ENCODE assay signal across 8 cellular contexts in the genomic region with DNA sequence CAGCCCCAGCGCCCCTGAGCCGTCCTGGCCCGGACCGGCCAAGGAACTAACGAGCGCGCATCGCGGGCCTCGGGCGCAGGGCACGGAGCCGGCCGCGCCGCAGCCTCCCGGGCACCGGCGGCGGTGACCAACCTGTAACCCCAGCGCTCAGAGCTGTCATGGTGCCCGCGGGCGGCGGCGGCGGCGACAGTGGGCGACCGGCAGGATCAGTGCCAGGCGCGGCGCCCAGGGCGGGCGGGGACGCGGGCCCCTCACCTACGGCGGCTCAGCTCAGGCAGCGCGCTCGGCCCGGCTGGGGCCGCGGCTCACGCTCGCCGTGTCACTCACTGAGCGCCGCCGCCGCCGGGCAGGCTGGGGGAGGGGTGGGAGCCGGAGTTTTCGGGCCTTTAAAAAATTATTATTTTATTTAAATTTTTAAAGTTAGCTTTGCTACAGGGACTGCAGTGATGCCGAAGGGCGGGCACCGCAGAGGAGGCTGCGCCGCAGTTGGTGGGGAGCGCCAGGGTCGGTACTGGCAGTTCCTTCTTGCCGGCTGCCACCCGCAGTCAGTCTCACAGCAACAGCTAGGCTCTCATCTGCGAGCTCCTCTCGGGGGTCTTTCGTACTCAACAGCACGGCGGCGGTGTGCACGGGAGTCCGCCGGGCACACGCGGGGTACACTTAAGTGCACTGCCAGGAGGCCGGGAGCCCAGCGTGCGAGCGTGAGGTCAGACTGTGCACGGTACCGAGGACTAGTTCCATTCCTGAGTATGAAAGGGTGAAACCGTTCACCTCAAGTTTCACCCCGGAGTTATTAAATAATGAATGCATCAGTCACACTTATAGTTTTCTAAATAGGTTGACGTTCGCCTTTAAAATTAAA. TPM values are rescaled to one million over a fixed set of nuclear protein-coding genes. Genes with fewer than 3 reads are reported as not detected.
DNase-seq lines count a peak whose midpoint lies in the region; ATAC-seq and TF ChIP-seq lines count a peak whose summit lies in the region.

A gene (minus strand): TSS at position 328 of the 862 bp plus-strand sequence. CDS start 17,382 bp downstream, outside the sequence.

- peak; percentile 20 for DNase-seq in stimulated activated CD4-positive, alpha-beta T cell treated with anti-CD3 and anti-CD28 coated beads, Interleukin-15, amount 100 ng/mL, for 24 hours
- no peak for DNase-seq in stimulated activated CD4-positive, alpha-beta T cell treated with anti-CD3 and anti-CD28 coated beads, Interleukin-1b, Interleukin-23, amount 100 ng/mL, for 48 hours
- peak; percentile 16 to 17 for DNase-seq in activated T-cell treated with anti-CD3 and anti-CD28 coated beads, Interleukin-2, amount 50 U/mL, for 48 hours
- peak; percentile 27 for DNase-seq in left cardiac atrium
- peak; percentile 21 for DNase-seq in progenitor cell of endocrine pancreas (ENCODE audit: low spot score, unreplicated experiment)
- DNase-seq in activated CD4-positive, CD25-positive, alpha-beta regulatory T cell (lab: John Stamatoyannopoulos, UW), result no peak
- DNase-seq in CD1c-positive myeloid dendritic cell (ENCODE audit: extremely low spot score), result no peak
- DNase-seq in KBM-7, result no peak

- H3K9me3 Mint-ChIP-seq in progenitor cell of endocrine pancreas (ENCODE audit: low read depth), result no peaks in the 10 kb centered on the region

- H3K4me1 Mint-ChIP-seq in progenitor cell of endocrine pancreas (ENCODE audit: low read depth), result no peaks in the 10 kb centered on the region

- intact Hi-C loops in left cardiac atrium (cut with DNase I), result no loop called here

- H3K27me3 Mint-ChIP-seq in progenitor cell of endocrine pancreas, result peaks cover 54% of the 10 kb centered on the region

- ATAC-seq in left cardiac atrium, result peak; percentile 91 to 93

- H3K27ac Mint-ChIP-seq in progenitor cell of endocrine pancreas, result peak within 1 kb of the TSS; percentile 74

- H3K36me3 Mint-ChIP-seq in progenitor cell of endocrine pancreas (ENCODE audit: insufficient read depth), result no peaks in the 10 kb centered on the region

- H3K4me3 Mint-ChIP-seq in progenitor cell of endocrine pancreas (ENCODE audit: low read depth), result peak within 1 kb of the TSS; percentile 78

- in situ Hi-C loops in KBM-7 (cut with MboI; ENCODE audit: low pct_unique_long_range_greater_than_20kb, low sequenced_read_pairs), result no loop called here

- TF ChIP-seq CTCF in progenitor cell of endocrine pancreas (IDR thresholded peaks at IDR 0.05; ENCODE audit: unreplicated experiment), result no peak

RNA-seq across cellular contexts. Expression of the gene that starts here (rescaled TPM):
- total RNA-seq in left cardiac atrium, result 10 to 100 TPM; 11.8 to 14.9 TPM
- 0.12 TPM in 1 of 2 replicates, not detected in the other for total RNA-seq in progenitor cell of endocrine pancreas

Comparison
In these comparisons a context has a peak if more than half of its experiments do, and no peak if none do; other contexts are left out.
1. RNA of the gene that starts here (total RNA-seq): 11.8 to 14.9 TPM in left cardiac atrium; 0.12 TPM in progenitor cell of endocrine pancreas; every median in the first group is over 10 times any median in the second.
2. DNase-seq: peak in stimulated activated CD4-positive, alpha-beta T cell treated with anti-CD3 and anti-CD28 coated beads, Interleukin-15, amount 100 ng/mL, for 24 hours (single experiment), activated T-cell treated with anti-CD3 and anti-CD28 coated beads, Interleukin-2, amount 50 U/mL, for 48 hours (2 of 2) and left cardiac atrium (single experiment); none in stimulated activated CD4-positive, alpha-beta T cell treated with anti-CD3 and anti-CD28 coated beads, Interleukin-1b, Interleukin-23, amount 100 ng/mL, for 48 hours (single experiment), activated CD4-positive, CD25-positive, alpha-beta regulatory T cell (0 of 4), CD1c-positive myeloid dendritic cell (single experiment) and KBM-7 (single experiment).
3. Peak in DNase-seq in progenitor cell of endocrine pancreas; RNA of the gene not detected or under 1 TPM.